In the genomic region with DNA sequence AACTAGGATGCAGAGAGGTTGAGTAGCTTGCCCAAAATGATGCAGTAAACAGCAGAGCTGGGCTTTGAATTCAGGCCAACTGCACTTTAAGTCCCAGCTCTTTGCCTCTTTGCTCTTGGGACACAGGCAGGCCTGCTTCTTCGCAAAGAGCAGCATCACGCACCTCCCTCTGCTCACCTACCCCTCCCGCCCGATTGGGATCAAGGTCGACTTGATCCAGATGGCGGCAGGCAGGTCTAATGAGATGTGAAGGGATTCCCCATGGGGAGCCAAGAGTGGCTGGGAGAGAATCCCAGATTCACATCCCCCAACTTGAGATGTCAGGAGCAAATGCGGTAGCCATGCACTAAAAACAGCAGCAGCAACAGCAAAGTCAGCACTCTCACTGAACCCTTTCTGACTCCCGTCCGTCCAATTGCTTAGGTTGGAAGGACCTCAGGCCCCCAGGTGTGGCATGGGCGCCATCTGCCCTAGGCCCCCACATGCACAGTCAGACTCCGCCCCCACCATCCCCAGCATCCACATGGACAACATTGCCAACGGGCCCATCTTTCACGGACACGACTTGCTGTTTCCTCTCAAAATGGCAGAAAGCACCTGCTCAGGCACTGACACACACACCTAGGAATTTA, we compare ENCODE assay signal across 1 cellular context.
A peak's percentile ranks its signal among the peaks of the same experiment; 100 is the strongest.
TF ChIP-seq lines count a peak whose summit lies in the region.

No MANE protein-coding gene starts in this region.

TF ChIP-seq in HepG2, 621 proteins besides CTCF, POLR2A, EP300 and RAD21 (continued from another document and continues in another):
- TF ChIP-seq, protein P1, sequence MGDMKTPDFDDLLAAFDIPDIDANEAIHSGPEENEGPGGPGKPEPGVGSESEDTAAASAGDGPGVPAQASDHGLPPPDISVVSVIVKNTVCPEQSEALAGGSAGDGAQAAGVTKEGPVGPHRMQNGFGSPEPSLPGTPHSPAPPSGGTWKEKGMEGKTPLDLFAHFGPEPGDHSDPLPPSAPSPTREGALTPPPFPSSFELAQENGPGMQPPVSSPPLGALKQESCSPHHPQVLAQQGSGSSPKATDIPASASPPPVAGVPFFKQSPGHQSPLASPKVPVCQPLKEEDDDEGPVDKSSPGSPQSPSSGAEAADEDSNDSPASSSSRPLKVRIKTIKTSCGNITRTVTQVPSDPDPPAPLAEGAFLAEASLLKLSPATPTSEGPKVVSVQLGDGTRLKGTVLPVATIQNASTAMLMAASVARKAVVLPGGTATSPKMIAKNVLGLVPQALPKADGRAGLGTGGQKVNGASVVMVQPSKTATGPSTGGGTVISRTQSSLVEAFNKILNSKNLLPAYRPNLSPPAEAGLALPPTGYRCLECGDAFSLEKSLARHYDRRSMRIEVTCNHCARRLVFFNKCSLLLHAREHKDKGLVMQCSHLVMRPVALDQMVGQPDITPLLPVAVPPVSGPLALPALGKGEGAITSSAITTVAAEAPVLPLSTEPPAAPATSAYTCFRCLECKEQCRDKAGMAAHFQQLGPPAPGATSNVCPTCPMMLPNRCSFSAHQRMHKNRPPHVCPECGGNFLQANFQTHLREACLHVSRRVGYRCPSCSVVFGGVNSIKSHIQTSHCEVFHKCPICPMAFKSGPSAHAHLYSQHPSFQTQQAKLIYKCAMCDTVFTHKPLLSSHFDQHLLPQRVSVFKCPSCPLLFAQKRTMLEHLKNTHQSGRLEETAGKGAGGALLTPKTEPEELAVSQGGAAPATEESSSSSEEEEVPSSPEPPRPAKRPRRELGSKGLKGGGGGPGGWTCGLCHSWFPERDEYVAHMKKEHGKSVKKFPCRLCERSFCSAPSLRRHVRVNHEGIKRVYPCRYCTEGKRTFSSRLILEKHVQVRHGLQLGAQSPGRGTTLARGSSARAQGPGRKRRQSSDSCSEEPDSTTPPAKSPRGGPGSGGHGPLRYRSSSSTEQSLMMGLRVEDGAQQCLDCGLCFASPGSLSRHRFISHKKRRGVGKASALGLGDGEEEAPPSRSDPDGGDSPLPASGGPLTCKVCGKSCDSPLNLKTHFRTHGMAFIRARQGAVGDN (CRISPR knock-in tag; IDR thresholded peaks at IDR 0.05), result peak; percentile 63
- TF ChIP-seq CAMTA2 (CRISPR knock-in tag; IDR thresholded peaks at IDR 0.05; ENCODE audit: borderline replicate concordance) (0 out of 2 replicates have a peak, but pooled peaks have one; percentile 36), IKZF1 (IDR thresholded peaks at IDR 0.05) (no peak), ZNF143 (CRISPR knock-in tag; IDR thresholded peaks at IDR 0.05) (no peak), ZNF660 (CRISPR knock-in tag; IDR thresholded peaks at IDR 0.05; ENCODE audit: borderline replicate concordance, low read depth) (no peak), CHD4 (IDR thresholded peaks at IDR 0.05; ENCODE audit: borderline replicate concordance, low read length) (no peak), ZNF75D (CRISPR knock-in tag; IDR thresholded peaks at IDR 0.05; ENCODE audit: borderline replicate concordance) (no peak), KMT2A (CRISPR knock-in tag; IDR thresholded peaks at IDR 0.05) (0 out of 2 replicates have a peak, but pooled peaks have one; percentile 35), ERF (CRISPR knock-in tag; IDR thresholded peaks at IDR 0.05) (no peak), FOXA3 (CRISPR knock-in tag; IDR thresholded peaks at IDR 0.05) (no peak), SATB2 (CRISPR knock-in tag; IDR thresholded peaks at IDR 0.05) (no peak), ZNF781 (CRISPR knock-in tag; IDR thresholded peaks at IDR 0.05; ENCODE audit: borderline replicate concordance, not compliant biosample characterization) (no peak), ZNF34 (CRISPR knock-in tag; IDR thresholded peaks at IDR 0.05; ENCODE audit: borderline replicate concordance) (0 out of 2 replicates have a peak, but pooled peaks have one; percentile 34), NFYB (CRISPR knock-in tag; IDR thresholded peaks at IDR 0.05) (no peak), HHEX (CRISPR knock-in tag; IDR thresholded peaks at IDR 0.05) (no peak), MAFK (conservative IDR thresholded peaks at IDR 0.05 in 1 of 2, IDR thresholded peaks at IDR 0.05 in 1 of 2; ENCODE audit: low read length in 2 of 2) (peak in 1 of 2 experiments; percentile 24; a peak in 1 of 4 replicates), MYNN (CRISPR knock-in tag; IDR thresholded peaks at IDR 0.05; ENCODE audit: low read depth) (no peak), ZNF737 (CRISPR knock-in tag; IDR thresholded peaks at IDR 0.05; ENCODE audit: borderline replicate concordance) (no peak), NCOA5 (CRISPR knock-in tag; IDR thresholded peaks at IDR 0.05) (no peak)
- TF ChIP-seq, protein P2, sequence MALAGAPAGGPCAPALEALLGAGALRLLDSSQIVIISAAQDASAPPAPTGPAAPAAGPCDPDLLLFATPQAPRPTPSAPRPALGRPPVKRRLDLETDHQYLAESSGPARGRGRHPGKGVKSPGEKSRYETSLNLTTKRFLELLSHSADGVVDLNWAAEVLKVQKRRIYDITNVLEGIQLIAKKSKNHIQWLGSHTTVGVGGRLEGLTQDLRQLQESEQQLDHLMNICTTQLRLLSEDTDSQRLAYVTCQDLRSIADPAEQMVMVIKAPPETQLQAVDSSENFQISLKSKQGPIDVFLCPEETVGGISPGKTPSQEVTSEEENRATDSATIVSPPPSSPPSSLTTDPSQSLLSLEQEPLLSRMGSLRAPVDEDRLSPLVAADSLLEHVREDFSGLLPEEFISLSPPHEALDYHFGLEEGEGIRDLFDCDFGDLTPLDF (CRISPR knock-in tag; IDR thresholded peaks at IDR 0.05), result no peak
- TF ChIP-seq, protein P3, sequence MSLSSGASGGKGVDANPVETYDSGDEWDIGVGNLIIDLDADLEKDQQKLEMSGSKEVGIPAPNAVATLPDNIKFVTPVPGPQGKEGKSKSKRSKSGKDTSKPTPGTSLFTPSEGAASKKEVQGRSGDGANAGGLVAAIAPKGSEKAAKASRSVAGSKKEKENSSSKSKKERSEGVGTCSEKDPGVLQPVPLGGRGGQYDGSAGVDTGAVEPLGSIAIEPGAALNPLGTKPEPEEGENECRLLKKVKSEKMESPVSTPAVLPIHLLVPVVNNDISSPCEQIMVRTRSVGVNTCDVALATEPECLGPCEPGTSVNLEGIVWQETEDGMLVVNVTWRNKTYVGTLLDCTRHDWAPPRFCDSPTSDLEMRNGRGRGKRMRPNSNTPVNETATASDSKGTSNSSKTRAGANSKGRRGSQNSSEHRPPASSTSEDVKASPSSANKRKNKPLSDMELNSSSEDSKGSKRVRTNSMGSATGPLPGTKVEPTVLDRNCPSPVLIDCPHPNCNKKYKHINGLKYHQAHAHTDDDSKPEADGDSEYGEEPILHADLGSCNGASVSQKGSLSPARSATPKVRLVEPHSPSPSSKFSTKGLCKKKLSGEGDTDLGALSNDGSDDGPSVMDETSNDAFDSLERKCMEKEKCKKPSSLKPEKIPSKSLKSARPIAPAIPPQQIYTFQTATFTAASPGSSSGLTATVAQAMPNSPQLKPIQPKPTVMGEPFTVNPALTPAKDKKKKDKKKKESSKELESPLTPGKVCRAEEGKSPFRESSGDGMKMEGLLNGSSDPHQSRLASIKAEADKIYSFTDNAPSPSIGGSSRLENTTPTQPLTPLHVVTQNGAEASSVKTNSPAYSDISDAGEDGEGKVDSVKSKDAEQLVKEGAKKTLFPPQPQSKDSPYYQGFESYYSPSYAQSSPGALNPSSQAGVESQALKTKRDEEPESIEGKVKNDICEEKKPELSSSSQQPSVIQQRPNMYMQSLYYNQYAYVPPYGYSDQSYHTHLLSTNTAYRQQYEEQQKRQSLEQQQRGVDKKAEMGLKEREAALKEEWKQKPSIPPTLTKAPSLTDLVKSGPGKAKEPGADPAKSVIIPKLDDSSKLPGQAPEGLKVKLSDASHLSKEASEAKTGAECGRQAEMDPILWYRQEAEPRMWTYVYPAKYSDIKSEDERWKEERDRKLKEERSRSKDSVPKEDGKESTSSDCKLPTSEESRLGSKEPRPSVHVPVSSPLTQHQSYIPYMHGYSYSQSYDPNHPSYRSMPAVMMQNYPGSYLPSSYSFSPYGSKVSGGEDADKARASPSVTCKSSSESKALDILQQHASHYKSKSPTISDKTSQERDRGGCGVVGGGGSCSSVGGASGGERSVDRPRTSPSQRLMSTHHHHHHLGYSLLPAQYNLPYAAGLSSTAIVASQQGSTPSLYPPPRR (CRISPR knock-in tag; IDR thresholded peaks at IDR 0.05; ENCODE audit: borderline replicate concordance), result 0 out of 2 replicates have a peak, but pooled peaks have one; percentile 32
- TF ChIP-seq, protein P4, sequence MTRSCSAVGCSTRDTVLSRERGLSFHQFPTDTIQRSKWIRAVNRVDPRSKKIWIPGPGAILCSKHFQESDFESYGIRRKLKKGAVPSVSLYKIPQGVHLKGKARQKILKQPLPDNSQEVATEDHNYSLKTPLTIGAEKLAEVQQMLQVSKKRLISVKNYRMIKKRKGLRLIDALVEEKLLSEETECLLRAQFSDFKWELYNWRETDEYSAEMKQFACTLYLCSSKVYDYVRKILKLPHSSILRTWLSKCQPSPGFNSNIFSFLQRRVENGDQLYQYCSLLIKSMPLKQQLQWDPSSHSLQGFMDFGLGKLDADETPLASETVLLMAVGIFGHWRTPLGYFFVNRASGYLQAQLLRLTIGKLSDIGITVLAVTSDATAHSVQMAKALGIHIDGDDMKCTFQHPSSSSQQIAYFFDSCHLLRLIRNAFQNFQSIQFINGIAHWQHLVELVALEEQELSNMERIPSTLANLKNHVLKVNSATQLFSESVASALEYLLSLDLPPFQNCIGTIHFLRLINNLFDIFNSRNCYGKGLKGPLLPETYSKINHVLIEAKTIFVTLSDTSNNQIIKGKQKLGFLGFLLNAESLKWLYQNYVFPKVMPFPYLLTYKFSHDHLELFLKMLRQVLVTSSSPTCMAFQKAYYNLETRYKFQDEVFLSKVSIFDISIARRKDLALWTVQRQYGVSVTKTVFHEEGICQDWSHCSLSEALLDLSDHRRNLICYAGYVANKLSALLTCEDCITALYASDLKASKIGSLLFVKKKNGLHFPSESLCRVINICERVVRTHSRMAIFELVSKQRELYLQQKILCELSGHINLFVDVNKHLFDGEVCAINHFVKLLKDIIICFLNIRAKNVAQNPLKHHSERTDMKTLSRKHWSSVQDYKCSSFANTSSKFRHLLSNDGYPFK (CRISPR knock-in tag; IDR thresholded peaks at IDR 0.05; ENCODE audit: borderline replicate concordance), result 0 out of 2 replicates have a peak, but pooled peaks have one; percentile 13
- TF ChIP-seq, protein P5, sequence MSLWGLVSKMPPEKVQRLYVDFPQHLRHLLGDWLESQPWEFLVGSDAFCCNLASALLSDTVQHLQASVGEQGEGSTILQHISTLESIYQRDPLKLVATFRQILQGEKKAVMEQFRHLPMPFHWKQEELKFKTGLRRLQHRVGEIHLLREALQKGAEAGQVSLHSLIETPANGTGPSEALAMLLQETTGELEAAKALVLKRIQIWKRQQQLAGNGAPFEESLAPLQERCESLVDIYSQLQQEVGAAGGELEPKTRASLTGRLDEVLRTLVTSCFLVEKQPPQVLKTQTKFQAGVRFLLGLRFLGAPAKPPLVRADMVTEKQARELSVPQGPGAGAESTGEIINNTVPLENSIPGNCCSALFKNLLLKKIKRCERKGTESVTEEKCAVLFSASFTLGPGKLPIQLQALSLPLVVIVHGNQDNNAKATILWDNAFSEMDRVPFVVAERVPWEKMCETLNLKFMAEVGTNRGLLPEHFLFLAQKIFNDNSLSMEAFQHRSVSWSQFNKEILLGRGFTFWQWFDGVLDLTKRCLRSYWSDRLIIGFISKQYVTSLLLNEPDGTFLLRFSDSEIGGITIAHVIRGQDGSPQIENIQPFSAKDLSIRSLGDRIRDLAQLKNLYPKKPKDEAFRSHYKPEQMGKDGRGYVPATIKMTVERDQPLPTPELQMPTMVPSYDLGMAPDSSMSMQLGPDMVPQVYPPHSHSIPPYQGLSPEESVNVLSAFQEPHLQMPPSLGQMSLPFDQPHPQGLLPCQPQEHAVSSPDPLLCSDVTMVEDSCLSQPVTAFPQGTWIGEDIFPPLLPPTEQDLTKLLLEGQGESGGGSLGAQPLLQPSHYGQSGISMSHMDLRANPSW (CRISPR knock-in tag; IDR thresholded peaks at IDR 0.05; ENCODE audit: borderline replicate concordance), result no peak
- TF ChIP-seq, protein P6, sequence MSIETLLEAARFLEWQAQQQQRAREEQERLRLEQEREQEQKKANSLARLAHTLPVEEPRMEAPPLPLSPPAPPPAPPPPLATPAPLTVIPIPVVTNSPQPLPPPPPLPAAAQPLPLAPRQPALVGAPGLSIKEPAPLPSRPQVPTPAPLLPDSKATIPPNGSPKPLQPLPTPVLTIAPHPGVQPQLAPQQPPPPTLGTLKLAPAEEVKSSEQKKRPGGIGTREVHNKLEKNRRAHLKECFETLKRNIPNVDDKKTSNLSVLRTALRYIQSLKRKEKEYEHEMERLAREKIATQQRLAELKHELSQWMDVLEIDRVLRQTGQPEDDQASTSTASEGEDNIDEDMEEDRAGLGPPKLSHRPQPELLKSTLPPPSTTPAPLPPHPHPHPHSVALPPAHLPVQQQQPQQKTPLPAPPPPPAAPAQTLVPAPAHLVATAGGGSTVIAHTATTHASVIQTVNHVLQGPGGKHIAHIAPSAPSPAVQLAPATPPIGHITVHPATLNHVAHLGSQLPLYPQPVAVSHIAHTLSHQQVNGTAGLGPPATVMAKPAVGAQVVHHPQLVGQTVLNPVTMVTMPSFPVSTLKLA (IDR thresholded peaks at IDR 0.05), result 0 out of 2 replicates have a peak, but pooled peaks have one; percentile 11
- TF ChIP-seq, protein P7, sequence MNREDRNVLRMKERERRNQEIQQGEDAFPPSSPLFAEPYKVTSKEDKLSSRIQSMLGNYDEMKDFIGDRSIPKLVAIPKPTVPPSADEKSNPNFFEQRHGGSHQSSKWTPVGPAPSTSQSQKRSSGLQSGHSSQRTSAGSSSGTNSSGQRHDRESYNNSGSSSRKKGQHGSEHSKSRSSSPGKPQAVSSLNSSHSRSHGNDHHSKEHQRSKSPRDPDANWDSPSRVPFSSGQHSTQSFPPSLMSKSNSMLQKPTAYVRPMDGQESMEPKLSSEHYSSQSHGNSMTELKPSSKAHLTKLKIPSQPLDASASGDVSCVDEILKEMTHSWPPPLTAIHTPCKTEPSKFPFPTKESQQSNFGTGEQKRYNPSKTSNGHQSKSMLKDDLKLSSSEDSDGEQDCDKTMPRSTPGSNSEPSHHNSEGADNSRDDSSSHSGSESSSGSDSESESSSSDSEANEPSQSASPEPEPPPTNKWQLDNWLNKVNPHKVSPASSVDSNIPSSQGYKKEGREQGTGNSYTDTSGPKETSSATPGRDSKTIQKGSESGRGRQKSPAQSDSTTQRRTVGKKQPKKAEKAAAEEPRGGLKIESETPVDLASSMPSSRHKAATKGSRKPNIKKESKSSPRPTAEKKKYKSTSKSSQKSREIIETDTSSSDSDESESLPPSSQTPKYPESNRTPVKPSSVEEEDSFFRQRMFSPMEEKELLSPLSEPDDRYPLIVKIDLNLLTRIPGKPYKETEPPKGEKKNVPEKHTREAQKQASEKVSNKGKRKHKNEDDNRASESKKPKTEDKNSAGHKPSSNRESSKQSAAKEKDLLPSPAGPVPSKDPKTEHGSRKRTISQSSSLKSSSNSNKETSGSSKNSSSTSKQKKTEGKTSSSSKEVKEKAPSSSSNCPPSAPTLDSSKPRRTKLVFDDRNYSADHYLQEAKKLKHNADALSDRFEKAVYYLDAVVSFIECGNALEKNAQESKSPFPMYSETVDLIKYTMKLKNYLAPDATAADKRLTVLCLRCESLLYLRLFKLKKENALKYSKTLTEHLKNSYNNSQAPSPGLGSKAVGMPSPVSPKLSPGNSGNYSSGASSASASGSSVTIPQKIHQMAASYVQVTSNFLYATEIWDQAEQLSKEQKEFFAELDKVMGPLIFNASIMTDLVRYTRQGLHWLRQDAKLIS (CRISPR knock-in tag; IDR thresholded peaks at IDR 0.05), result no peak
